ENCODE assay signal across 2 cellular contexts in genomic region chr15:20353966-20354883, GRCh38.
TF ChIP-seq lines count a peak whose summit lies in the region.

No MANE protein-coding gene starts in this region.

TF ChIP-seq in A549, 52 proteins besides CTCF, POLR2A, EP300 and RAD21 (continued from another document):
- TF ChIP-seq MAZ (IDR thresholded peaks at IDR 0.05; ENCODE audit: borderline replicate concordance, low read depth, low read length) (no peak), JUNB (IDR thresholded peaks at IDR 0.05) (no peak), HOXB13 (CRISPR knock-in tag; IDR thresholded peaks at IDR 0.05; ENCODE audit: low read depth) (no peak), EHMT2 (IDR thresholded peaks at IDR 0.05; ENCODE audit: low read depth) (no peak), CHD2 (IDR thresholded peaks at IDR 0.05; ENCODE audit: low read length, partially characterized antibody) (no peak), USF2 (IDR thresholded peaks at IDR 0.05) (no peak), KDM1A (IDR thresholded peaks at IDR 0.05; ENCODE audit: low read depth) (no peak), RCOR1 (IDR thresholded peaks at IDR 0.05; ENCODE audit: low read depth, low read length) (no peak), HEYL (CRISPR knock-in tag; IDR thresholded peaks at IDR 0.05) (no peak), EHF (CRISPR knock-in tag; IDR thresholded peaks at IDR 0.05) (no peak), E2F6 (IDR thresholded peaks at IDR 0.05; ENCODE audit: borderline replicate concordance, low read depth) (no peak), PHF8 (IDR thresholded peaks at IDR 0.05; ENCODE audit: borderline replicate concordance, low read depth) (no peak), FOSL2 (IDR thresholded peaks at IDR 0.05) (no peak), FOSL2 (CRISPR knock-in tag; IDR thresholded peaks at IDR 0.05) (no peak)

TF ChIP-seq in K562, 482 proteins besides CTCF, POLR2A, EP300 and RAD21 (continued from another document):
- TF ChIP-seq MIER1 (IDR thresholded peaks at IDR 0.05; ENCODE audit: low read depth), result no peak
- no peak for TF ChIP-seq SIN3A (IDR thresholded peaks at IDR 0.05; ENCODE audit: borderline replicate concordance in 2 of 2, control insufficient read depth in 1 of 2, low read depth in 2 of 2, low read length in 2 of 2)
- TF ChIP-seq CBX2 (IDR thresholded peaks at IDR 0.05; ENCODE audit: insufficient read depth, low read length, poor library complexity, severe bottlenecking), result no peak
- TF ChIP-seq CREM (IDR thresholded peaks at IDR 0.05; ENCODE audit: low read depth), result no peak
- no peak for TF ChIP-seq NBN (IDR thresholded peaks at IDR 0.05; ENCODE audit: low read depth)
- no peak for TF ChIP-seq ZNF124 (CRISPR knock-in tag; IDR thresholded peaks at IDR 0.05)
- no peak for TF ChIP-seq IFI16 (CRISPR knock-in tag; IDR thresholded peaks at IDR 0.05)
- no peak for TF ChIP-seq ZNF699 (CRISPR knock-in tag; IDR thresholded peaks at IDR 0.05; ENCODE audit: insufficient replicate concordance)
- TF ChIP-seq RNF219 (CRISPR knock-in tag; IDR thresholded peaks at IDR 0.05), result no peak
- no peak for TF ChIP-seq MXI1 (IDR thresholded peaks at IDR 0.05; ENCODE audit: low read depth, low read length)
